ENCODE assay signal across 23 cellular contexts in the genomic region with DNA sequence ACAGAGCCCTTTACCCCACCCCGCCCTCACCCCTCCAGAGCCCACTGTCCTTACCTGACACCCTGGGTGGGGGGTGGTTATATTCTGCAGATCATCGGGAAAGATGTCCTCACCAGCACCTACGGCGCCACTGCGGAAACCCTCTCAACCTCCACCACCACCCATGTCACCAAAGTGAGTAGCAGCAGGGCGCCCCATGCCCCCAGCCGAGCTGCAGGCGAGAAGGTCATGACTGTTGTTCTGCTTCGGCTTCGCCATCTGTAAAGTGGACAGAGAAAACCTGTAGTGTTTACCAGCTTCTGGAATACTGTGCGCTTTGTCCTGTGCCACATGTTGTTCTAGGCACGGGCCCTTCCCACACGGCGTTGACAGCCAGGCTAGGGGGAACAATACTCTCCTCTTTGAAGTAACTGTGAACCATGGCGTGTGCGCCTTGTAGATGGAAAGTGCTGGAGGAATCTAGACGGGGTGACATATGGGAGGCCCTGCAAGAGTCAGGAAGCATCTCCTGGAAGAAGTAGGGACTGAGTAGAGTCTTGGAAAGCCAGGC. TPM values are rescaled to one million over a fixed set of nuclear protein-coding genes. Genes with fewer than 3 reads are reported as not detected.
DNase-seq lines count a peak whose midpoint lies in the region; ATAC-seq and TF ChIP-seq lines count a peak whose summit lies in the region.
"Had no signal": no experiment of that assay in that cellular context is flagged by ENCODE, and none has a peak within 500 bp of the region (broad histone marks: within the 10 kb centered on the region; RNA-seq: fewer than 3 reads in every experiment).

No MANE protein-coding gene starts in this region.

- intact Hi-C loops in spleen (cut with DNase I; ENCODE audit: low total_unique reads): loop anchor here (5.0 kb wide), 1 partner anchor 218 kb away; no protein-coding TSS in a partner anchor
- intact Hi-C loops in Right ventricle myocardium inferior (cut with DNase I): loop anchor here (5.0 to 10.0 kb wide), 2 partner anchors 218 to 385 kb away; a partner anchor contains a TSS

- H3K4me1 ChIP-seq in RWPE2 (ENCODE audit: insufficient read depth, poor library complexity, severe bottlenecking) (no peaks in the 10 kb centered on the region), mesenchymal stem cell (ENCODE audit: control insufficient read depth, insufficient read depth, low read depth, low read length) (no peaks in the 10 kb centered on the region), spleen (no peaks in the 10 kb centered on the region)

- H2BK15ac ChIP-seq in mesenchymal stem cell (ENCODE audit: low read depth, poor library complexity, severe bottlenecking): no peak overlapping the region

- H3K9me3 Mint-ChIP-seq in glutamatergic neuron (ENCODE audit: unreplicated experiment): peaks cover 6% of the 10 kb centered on the region
- no peaks in the 10 kb centered on the region for H3K9me3 Mint-ChIP-seq in naive thymus-derived CD8-positive, alpha-beta T cell

- TF ChIP-seq CTCF in RWPE2 (IDR thresholded peaks at IDR 0.05; ENCODE audit: poor library complexity, severe bottlenecking): no peak
- TF ChIP-seq CTCF in glutamatergic neuron (IDR thresholded peaks at IDR 0.05; ENCODE audit: partially characterized antibody, unreplicated experiment): no peak
- no peak for TF ChIP-seq CTCF in spleen (IDR thresholded peaks at IDR 0.05 in 8 of 11, conservative IDR thresholded peaks at IDR 0.05 in 3 of 11)

- H2AFZ ChIP-seq in mesenchymal stem cell (ENCODE audit: low read depth, low read length): no peak overlapping the region

- H3K79me1 ChIP-seq in mesenchymal stem cell (replicated peaks; ENCODE audit: low read length, poor library complexity, severe bottlenecking): no peaks in the 10 kb centered on the region

- no peak overlapping the region for H4K8ac ChIP-seq in mesenchymal stem cell (ENCODE audit: low read length)

- H3K18ac ChIP-seq in mesenchymal stem cell (ENCODE audit: low read depth in 1 of 2, low read length in 2 of 2): no peak overlapping the region

- H2AK5ac ChIP-seq in mesenchymal stem cell (ENCODE audit: low read length, severe bottlenecking): no peak overlapping the region

- H2BK5ac ChIP-seq in mesenchymal stem cell (ENCODE audit: low read depth, low read length, poor library complexity, severe bottlenecking): no peak overlapping the region

- no peak for TF ChIP-seq POLR2A in spleen (IDR thresholded peaks at IDR 0.05)

- no peak overlapping the region for H3K14ac ChIP-seq in mesenchymal stem cell (ENCODE audit: low read length in 2 of 2)

- POLR2A ChIA-PET in naive thymus-derived CD8-positive, alpha-beta T cell (lab: Charles Lee): no interaction called here

- H3K23ac ChIP-seq in mesenchymal stem cell (ENCODE audit: low read length in 2 of 2): no peak overlapping the region

- no peak overlapping the region for H3K4ac ChIP-seq in mesenchymal stem cell (ENCODE audit: low read depth in 1 of 2, low read length in 2 of 2)

- DNase-seq in RWPE2 (ENCODE audit: low spot score) (peak; percentile 73), glutamatergic neuron (no peak), mesenchymal stem cell (no peak), spleen (peak; percentile 41), Right ventricle myocardium inferior (ENCODE audit: missing footprints) (no peak)
- DNase-seq in activated T-cell treated with anti-CD3 and anti-CD28 coated beads, Interleukin-2, amount 50 U/mL, for 1 hour: no peak
- no peak for DNase-seq in naive thymus-derived CD8-positive, alpha-beta T cell
- DNase-seq: EL; GF-D8; GOT3; HCEC 1CT; IMR-90; NCI-H1105; NCI-H146; NCI-H2029; NCI-H226; NCI-H510A treated with DMSO at 0.1 percent for 48 hours; NCI-H748 treated with DMSO at 0.1 percent for 48 hours; NK-92 treated with Interleukin-12 subunit alpha and Interleukin-12 subunit beta, amount 100 ng/mL, for 24 hours had no signal

- H2BK120ac ChIP-seq in mesenchymal stem cell (ENCODE audit: low read depth, low read length): peak overlapping the region; percentile 42

- no peak overlapping the region for H3K4me2 ChIP-seq in mesenchymal stem cell (ENCODE audit: low read length, poor library complexity, severe bottlenecking)
- H3K4me2 ChIP-seq: KMS-11 had no signal

- no peak overlapping the region for H2BK12ac ChIP-seq in mesenchymal stem cell (ENCODE audit: low read length in 2 of 2)

- H3K27ac ChIP-seq in RWPE2 (ENCODE audit: poor library complexity, severe bottlenecking): no peak overlapping the region
- no peak overlapping the region for H3K27ac ChIP-seq in mesenchymal stem cell (ENCODE audit: low read length, poor library complexity, severe bottlenecking)
- H3K27ac ChIP-seq in spleen: no peak overlapping the region
- H3K27ac ChIP-seq: KMS-11, RWPE1 had no signal

- no peak overlapping the region for H3K9ac ChIP-seq in mesenchymal stem cell (ENCODE audit: low read length)
- H3K9ac ChIP-seq: KMS-11 had no signal

- WGBS in mesenchymal stem cell: 92% methylated on average over 17 of the region's 17 CpGs
- WGBS in spleen, 5 donors: 92 to 96% (median 94%) methylated on average over 17 of the region's 17 CpGs

- H3K4me1 Mint-ChIP-seq in glutamatergic neuron (ENCODE audit: low read depth, unreplicated experiment): peaks cover 12% of the 10 kb centered on the region
- H3K4me1 Mint-ChIP-seq in naive thymus-derived CD8-positive, alpha-beta T cell: no peaks in the 10 kb centered on the region
- H3K4me1 Mint-ChIP-seq: B cell had no signal

- H3K36me3 ChIP-seq in RWPE2 (ENCODE audit: low read depth) (no peaks in the 10 kb centered on the region), mesenchymal stem cell (ENCODE audit: control insufficient read depth in 1 of 2, insufficient read depth in 2 of 2, low read depth in 1 of 2, low read length in 2 of 2) (peaks cover 24 to 64% of the 10 kb centered on the region in 2 experiments), spleen (peaks cover 0 to 5% (median 0%) of the 10 kb centered on the region in 6 donors)

- H3K36me3 Mint-ChIP-seq in glutamatergic neuron (ENCODE audit: unreplicated experiment): no peaks in the 10 kb centered on the region
- no peaks in the 10 kb centered on the region for H3K36me3 Mint-ChIP-seq in naive thymus-derived CD8-positive, alpha-beta T cell

- H3K9me3 ChIP-seq in RWPE2 (ENCODE audit: severe bottlenecking) (no peaks in the 10 kb centered on the region), mesenchymal stem cell (ENCODE audit: control insufficient read depth, low read length) (no peaks in the 10 kb centered on the region), spleen (no peaks in the 10 kb centered on the region)

- H3K4me3 ChIP-seq in RWPE2 (ENCODE audit: severe bottlenecking) (no peak overlapping the region), mesenchymal stem cell (ENCODE audit: insufficient read depth in 1 of 2, low read depth in 1 of 2, low read length in 2 of 2) (no peak overlapping the region), spleen (no peak overlapping the region)

- ATAC-seq in RWPE2 (ENCODE audit: low read depth) (no peak), GM19324 (IDR thresholded peaks at IDR 0.05; ENCODE audit: low FRiP score, unreplicated experiment) (no peak), Right ventricle myocardium inferior (no peak)
- ATAC-seq in naive thymus-derived CD8-positive, alpha-beta T cell: no peak

- H4K91ac ChIP-seq in mesenchymal stem cell (ENCODE audit: low read length): no peak overlapping the region

- H3K27ac Mint-ChIP-seq in glutamatergic neuron (ENCODE audit: unreplicated experiment): peak overlapping the region; percentile 25
- no peak overlapping the region for H3K27ac Mint-ChIP-seq in naive thymus-derived CD8-positive, alpha-beta T cell
- H3K27ac Mint-ChIP-seq: B cell had no signal

- no peaks in the 10 kb centered on the region for H3K27me3 ChIP-seq in RWPE2 (ENCODE audit: insufficient read depth, poor library complexity, severe bottlenecking)
- no peaks in the 10 kb centered on the region for H3K27me3 ChIP-seq in mesenchymal stem cell (ENCODE audit: control insufficient read depth in 1 of 2, insufficient read depth in 1 of 2, low read length in 2 of 2)
- no peaks in the 10 kb centered on the region for H3K27me3 ChIP-seq in spleen (replicated peaks in 1 of 7)

- no peaks in the 10 kb centered on the region for H3K27me3 Mint-ChIP-seq in glutamatergic neuron (ENCODE audit: unreplicated experiment)
- peaks cover 0 to 12% (median 1%) of the 10 kb centered on the region in 5 donors for H3K27me3 Mint-ChIP-seq in naive thymus-derived CD8-positive, alpha-beta T cell

- H3K4me3 Mint-ChIP-seq in glutamatergic neuron (ENCODE audit: unreplicated experiment): no peak overlapping the region
- H3K4me3 Mint-ChIP-seq in naive thymus-derived CD8-positive, alpha-beta T cell: no peak overlapping the region
- H3K4me3 Mint-ChIP-seq: B cell had no signal

RNA-seq across cellular contexts. Expression of a gene that starts 16.5 kb away (rescaled TPM):
- total RNA-seq in glutamatergic neuron (ENCODE audit: unreplicated experiment) (19.0 TPM), spleen (10 to 100 TPM; 18.2 to 30.0 (median 21.9) TPM), Right ventricle myocardium inferior (13.7 TPM)
- polyA plus RNA-seq in mesenchymal stem cell (2013, experiment 1 of 2): 21.0 TPM
- polyA plus RNA-seq in mesenchymal stem cell (2013, experiment 2 of 2): 20.5 TPM
- 10 to 100 TPM; 13.3 to 19.7 (median 18.2) TPM for polyA plus RNA-seq in spleen
- 10 to 100 TPM; 24.8 to 25.7 TPM for total RNA-seq in naive thymus-derived CD8-positive, alpha-beta T cell
- 10 to 100 TPM; 32.8 to 47.7 (median 41.5) TPM for polyA plus RNA-seq in naive thymus-derived CD8-positive, alpha-beta T cell

Comparison
In these comparisons a context has a peak if more than half of its experiments do, and no peak if none do; other contexts are left out.
1. DNase-seq: peak in RWPE2 (single experiment) and spleen (single experiment); none in glutamatergic neuron (single experiment), mesenchymal stem cell (single experiment), activated T-cell treated with anti-CD3 and anti-CD28 coated beads, Interleukin-2, amount 50 U/mL, for 1 hour (single experiment), naive thymus-derived CD8-positive, alpha-beta T cell (0 of 10) and Right ventricle myocardium inferior (single experiment).